1 cellular context compared by ENCODE assay signal in genomic region chr1:211885746-211886522, GRCh38.
TF ChIP-seq lines count a peak whose summit lies in the region.

No MANE protein-coding gene starts in this region.

TF ChIP-seq in liver, 16 proteins besides CTCF, POLR2A, EP300 and RAD21 (continued from another document):
- TF ChIP-seq JUND (IDR thresholded peaks at IDR 0.05) (peak; percentile 65 to 72), YY1 (IDR thresholded peaks at IDR 0.05) (peak; percentile 63), GABPA (IDR thresholded peaks at IDR 0.05 in 1 of 2, conservative IDR thresholded peaks at IDR 0.05 in 1 of 2) (peak in 1 of 2 donors; percentile 19), EGR1 (IDR thresholded peaks at IDR 0.05; ENCODE audit: low read depth in 2 of 2) (no peak)
- TF ChIP-seq, protein P1, sequence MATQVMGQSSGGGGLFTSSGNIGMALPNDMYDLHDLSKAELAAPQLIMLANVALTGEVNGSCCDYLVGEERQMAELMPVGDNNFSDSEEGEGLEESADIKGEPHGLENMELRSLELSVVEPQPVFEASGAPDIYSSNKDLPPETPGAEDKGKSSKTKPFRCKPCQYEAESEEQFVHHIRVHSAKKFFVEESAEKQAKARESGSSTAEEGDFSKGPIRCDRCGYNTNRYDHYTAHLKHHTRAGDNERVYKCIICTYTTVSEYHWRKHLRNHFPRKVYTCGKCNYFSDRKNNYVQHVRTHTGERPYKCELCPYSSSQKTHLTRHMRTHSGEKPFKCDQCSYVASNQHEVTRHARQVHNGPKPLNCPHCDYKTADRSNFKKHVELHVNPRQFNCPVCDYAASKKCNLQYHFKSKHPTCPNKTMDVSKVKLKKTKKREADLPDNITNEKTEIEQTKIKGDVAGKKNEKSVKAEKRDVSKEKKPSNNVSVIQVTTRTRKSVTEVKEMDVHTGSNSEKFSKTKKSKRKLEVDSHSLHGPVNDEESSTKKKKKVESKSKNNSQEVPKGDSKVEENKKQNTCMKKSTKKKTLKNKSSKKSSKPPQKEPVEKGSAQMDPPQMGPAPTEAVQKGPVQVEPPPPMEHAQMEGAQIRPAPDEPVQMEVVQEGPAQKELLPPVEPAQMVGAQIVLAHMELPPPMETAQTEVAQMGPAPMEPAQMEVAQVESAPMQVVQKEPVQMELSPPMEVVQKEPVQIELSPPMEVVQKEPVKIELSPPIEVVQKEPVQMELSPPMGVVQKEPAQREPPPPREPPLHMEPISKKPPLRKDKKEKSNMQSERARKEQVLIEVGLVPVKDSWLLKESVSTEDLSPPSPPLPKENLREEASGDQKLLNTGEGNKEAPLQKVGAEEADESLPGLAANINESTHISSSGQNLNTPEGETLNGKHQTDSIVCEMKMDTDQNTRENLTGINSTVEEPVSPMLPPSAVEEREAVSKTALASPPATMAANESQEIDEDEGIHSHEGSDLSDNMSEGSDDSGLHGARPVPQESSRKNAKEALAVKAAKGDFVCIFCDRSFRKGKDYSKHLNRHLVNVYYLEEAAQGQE (IDR thresholded peaks at IDR 0.05): no peak
